21 cellular contexts compared by ENCODE assay signal in genomic region chr5:177555665-177556064, GRCh38. TPM values are rescaled to one million over a fixed set of nuclear protein-coding genes. Genes with fewer than 3 reads are reported as not detected.
DNase-seq lines count a peak whose midpoint lies in the region; ATAC-seq and TF ChIP-seq lines count a peak whose summit lies in the region.
"Had no signal": no experiment of that assay in that cellular context is flagged by ENCODE, and none has a peak within 500 bp of the region (broad histone marks: within the 10 kb centered on the region; RNA-seq: fewer than 3 reads in every experiment).

No MANE protein-coding gene starts in this region.

- TF ChIP-seq EP300 in tibial nerve (IDR thresholded peaks at IDR 0.05), result no peak

- intact Hi-C loops in upper lobe of right lung (cut with DNase I), result no loop called here

- H3K36me3 ChIP-seq in CD8-positive, alpha-beta memory T cell (ENCODE audit: insufficient read depth, low read length), result no peaks in the 10 kb centered on the region
- H3K36me3 ChIP-seq in tibial nerve (no peaks in the 10 kb centered on the region), upper lobe of right lung (peaks cover 13% of the 10 kb centered on the region)

- no peak for ATAC-seq in upper lobe of right lung
- ATAC-seq: activated CD8-positive, alpha-beta T cell treated with anti-CD3 and anti-CD28 coated beads, Interleukin-2, amount 10 ng/mL, durations not matched to agents 7 days and 5 days; activated naive CD4-positive, alpha-beta T cell treated with anti-CD3 and anti-CD28 coated beads, Interleukin-2, amount 50 U/mL, for 72 hours; activated T-cell treated with anti-CD3 and anti-CD28 coated beads, Interleukin-2, amount 50 U/mL, for 72 hours; body of pancreas; esophagus mucosa; gastroesophageal sphincter; SK-N-SH treated with all-trans-retinoic acid at 6 μM for 48 hours had no signal

- H3K27ac Mint-ChIP-seq in CD8-positive, alpha-beta memory T cell, result peak overlapping the region in 1 of 8 donors; percentile 38
- peak overlapping the region in 1 of 3 experiments; percentile 20 for H3K27ac Mint-ChIP-seq in nephron

- CTCF ChIA-PET in CD8-positive, alpha-beta memory T cell (lab: Charles Lee), result interaction anchor here (1.6 kb wide), 1 partner anchor 40 kb away, joined by 3 read pairs; no protein-coding TSS in a partner anchor

- no peaks in the 10 kb centered on the region for H3K9me3 ChIP-seq in CD8-positive, alpha-beta memory T cell (ENCODE audit: low read length)
- H3K9me3 ChIP-seq in tibial nerve (no peaks in the 10 kb centered on the region), upper lobe of right lung (no peaks in the 10 kb centered on the region)
- H3K9me3 ChIP-seq: body of pancreas, gastroesophageal sphincter had no signal

- peaks cover 21% of the 10 kb centered on the region for H3K4me1 ChIP-seq in CD8-positive, alpha-beta memory T cell (ENCODE audit: insufficient read depth, low read length)
- H3K4me1 ChIP-seq in tibial nerve (peaks cover 0 to 29% (median 10%) of the 10 kb centered on the region in 4 donors), upper lobe of right lung (peaks cover 12% of the 10 kb centered on the region)

- H3K4me3 Mint-ChIP-seq in CD8-positive, alpha-beta memory T cell, result peak overlapping the region; percentile 88 to 96 (median 89)
- H3K4me3 Mint-ChIP-seq in nephron, result peak overlapping the region; percentile 86 to 92 (median 88)

- no peak for TF ChIP-seq CTCF in LNCaP clone FGC (IDR thresholded peaks at IDR 0.05; ENCODE audit: control insufficient read depth, extremely low read depth, insufficient read depth)
- no peak for TF ChIP-seq CTCF in nephron (IDR thresholded peaks at IDR 0.05; ENCODE audit: unreplicated experiment in 3 of 3)
- TF ChIP-seq CTCF in tibial nerve (IDR thresholded peaks at IDR 0.05), result no peak
- TF ChIP-seq CTCF in upper lobe of right lung (IDR thresholded peaks at IDR 0.05), result no peak

- no peak for TF ChIP-seq POLR2A in tibial nerve (IDR thresholded peaks at IDR 0.05)

- H3K4me1 Mint-ChIP-seq in CD8-positive, alpha-beta memory T cell, result peaks cover 34 to 55% (median 53%) of the 10 kb centered on the region in 3 donors
- H3K4me1 Mint-ChIP-seq in nephron, result peaks cover 32% of the 10 kb centered on the region

- no peaks in the 10 kb centered on the region for H3K27me3 ChIP-seq in CD8-positive, alpha-beta memory T cell (ENCODE audit: insufficient read depth, low read length, poor library complexity, severe bottlenecking)
- H3K27me3 ChIP-seq in tibial nerve (no peaks in the 10 kb centered on the region), upper lobe of right lung (no peaks in the 10 kb centered on the region)
- H3K27me3 ChIP-seq: body of pancreas, gastroesophageal sphincter had no signal

- no peak overlapping the region for H3K27ac ChIP-seq in CD8-positive, alpha-beta memory T cell (ENCODE audit: low read depth, low read length)
- H3K27ac ChIP-seq in tibial nerve (no peak overlapping the region), upper lobe of right lung (no peak overlapping the region)
- H3K27ac ChIP-seq: body of pancreas, skin epidermis had no signal

- no peaks in the 10 kb centered on the region for H3K27me3 Mint-ChIP-seq in CD8-positive, alpha-beta memory T cell
- no peaks in the 10 kb centered on the region for H3K27me3 Mint-ChIP-seq in nephron (ENCODE audit: low read depth)
- H3K27me3 Mint-ChIP-seq: memory B cell; stimulated activated naive CD8-positive, alpha-beta T cell treated with anti-CD3 and anti-CD28 coated beads, Interleukin-15, Interleukin-2, amounts not matched to agents 100 ng/mL and 50 ng/mL, for 24 hours had no signal

- POLR2A ChIA-PET in CD8-positive, alpha-beta memory T cell (lab: Charles Lee), result no interaction called here

- no peak overlapping the region for H3K4me3 ChIP-seq in CD8-positive, alpha-beta memory T cell (ENCODE audit: low read length)
- peak overlapping the region; percentile 77; the same call in 1 of the 2 replicates for H3K4me3 ChIP-seq in LNCaP clone FGC (ENCODE audit: low read depth, low read length)
- no peak overlapping the region for H3K4me3 ChIP-seq in tibial nerve
- H3K4me3 ChIP-seq in upper lobe of right lung, result no peak overlapping the region

- H3K36me3 Mint-ChIP-seq in CD8-positive, alpha-beta memory T cell, result peaks cover 0 to 22% (median 0%) of the 10 kb centered on the region in 3 donors
- peaks cover 4% of the 10 kb centered on the region for H3K36me3 Mint-ChIP-seq in nephron (ENCODE audit: low read depth)

- no peak for DNase-seq in CD8-positive, alpha-beta memory T cell
- DNase-seq in LNCaP clone FGC (ENCODE audit: low read depth) (no peak), tibial nerve (ENCODE audit: low spot score in 2 of 2) (no peak), upper lobe of right lung (no peak)
- DNase-seq in stimulated activated CD4-positive, alpha-beta T cell treated with anti-CD3 and anti-CD28 coated beads, Interleukin-1b, Interleukin-23, amount 100 ng/mL, for 48 hours, result no peak
- DNase-seq: activated CD8-positive, alpha-beta T cell treated with anti-CD3 and anti-CD28 coated beads, Interleukin-2, amount 10 ng/mL, durations not matched to agents 7 days and 5 days; activated T-cell treated with anti-CD3 and anti-CD28 coated beads, Interleukin-2, amount 50 U/mL, for 72 hours; body of pancreas; effector CD8-positive, alpha-beta T cell; NCI-H1417 treated with DMSO at 0.1 percent for 48 hours; NCI-H524; T-helper 9 cell; trophoblast cell had no signal

- WGBS in tibial nerve, 2 donors, result 92 to 95% methylated on average over 5 of the region's 5 CpGs

- no peaks in the 10 kb centered on the region for H3K9me3 Mint-ChIP-seq in CD8-positive, alpha-beta memory T cell
- H3K9me3 Mint-ChIP-seq in nephron, result no peaks in the 10 kb centered on the region
- H3K9me3 Mint-ChIP-seq: activated naive CD4-positive, alpha-beta T cell treated with anti-CD3 and anti-CD28 coated beads, Interleukin-2, amount 50 U/mL, for 72 hours; activated T-cell treated with anti-CD3 and anti-CD28 coated beads, Interleukin-2, amount 50 U/mL, for 72 hours; memory B cell; stimulated activated naive CD8-positive, alpha-beta T cell treated with anti-CD3 and anti-CD28 coated beads, Interleukin-15, Interleukin-2, amounts not matched to agents 100 ng/mL and 50 ng/mL, for 24 hours had no signal

RNA-seq across cellular contexts. Expression of gene FAM193B, which starts 1.3 kb away (rescaled TPM):
- 10 to 100 TPM; 72.9 to 76.6 TPM for total RNA-seq in CD8-positive, alpha-beta memory T cell
- polyA plus RNA-seq in CD8-positive, alpha-beta memory T cell, result 8.5 TPM
- total RNA-seq in tibial nerve, result 100 to 1,000 TPM in 3 of 4 donors, 10 to 100 TPM in 1; 82.4 to 152 (median 115) TPM
- total RNA-seq in upper lobe of right lung, result 76.3 TPM

RNA-seq across cellular contexts. Expression of gene TMED9, which starts 36.3 kb away (rescaled TPM):
- 100 to 1,000 TPM; 138 to 142 TPM for total RNA-seq in CD8-positive, alpha-beta memory T cell
- 140 TPM for polyA plus RNA-seq in CD8-positive, alpha-beta memory T cell
- total RNA-seq in tibial nerve (10 to 100 TPM; 83.3 to 97.1 (median 95.8) TPM), upper lobe of right lung (133 TPM)

RNA-seq across cellular contexts. Expression of gene DDX41, which starts 38.9 kb away (rescaled TPM):
- 100 to 1,000 TPM; 160 to 164 TPM for total RNA-seq in CD8-positive, alpha-beta memory T cell
- 61.7 TPM for polyA plus RNA-seq in CD8-positive, alpha-beta memory T cell
- total RNA-seq in tibial nerve (100 to 1,000 TPM in 2 of 4 donors, 10 to 100 TPM in 2; 85.3 to 139 (median 105) TPM), upper lobe of right lung (61.6 TPM)

RNA-seq across cellular contexts. Expression of gene B4GALT7, which starts 44.3 kb away (rescaled TPM):
- total RNA-seq in CD8-positive, alpha-beta memory T cell, result 10 to 100 TPM; 20.2 to 24.4 TPM
- 17.7 TPM for polyA plus RNA-seq in CD8-positive, alpha-beta memory T cell
- total RNA-seq in tibial nerve (10 to 100 TPM; 13.6 to 41.1 (median 29.8) TPM), upper lobe of right lung (23.2 TPM)

RNA-seq across cellular contexts. Expression of gene DOK3, which starts 46.0 kb away (rescaled TPM):
- total RNA-seq in CD8-positive, alpha-beta memory T cell, result 1 to 10 TPM; 4.2 to 5.1 TPM
- 0.08 TPM for polyA plus RNA-seq in CD8-positive, alpha-beta memory T cell
- total RNA-seq in tibial nerve (10 to 100 TPM in 3 of 4 donors, 1 to 10 TPM in 1; 7.8 to 20.1 (median 11.5) TPM), upper lobe of right lung (45.6 TPM)
